Comparison of ENCODE assay signal across 30 cellular contexts in the genomic region with DNA sequence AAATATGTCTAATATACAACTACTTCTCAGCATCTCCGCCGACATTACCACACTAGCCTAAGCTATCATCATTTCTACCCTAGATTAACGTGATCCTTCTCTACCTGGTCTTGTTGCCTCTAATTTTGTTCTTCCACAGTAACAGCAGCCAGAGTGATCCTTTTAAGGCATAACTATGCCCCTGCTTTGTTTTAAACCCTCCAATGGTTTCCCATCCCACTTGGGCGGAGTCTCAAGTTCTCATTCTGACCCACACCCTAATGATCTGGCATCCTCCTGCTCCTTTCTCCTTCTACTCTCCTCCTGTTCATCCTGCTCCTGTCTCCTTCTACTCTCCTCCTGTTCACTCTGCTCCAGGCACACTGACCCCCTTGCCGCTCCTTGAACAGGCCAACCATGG. TPM values are rescaled to one million over a fixed set of nuclear protein-coding genes. Genes with fewer than 3 reads are reported as not detected.
"Had no signal": no experiment of that assay in that cellular context is flagged by ENCODE, and none has a peak within 500 bp of the region (broad histone marks: within the 10 kb centered on the region; RNA-seq: fewer than 3 reads in every experiment).

No MANE protein-coding gene starts in this region.

- FAIRE-seq: colon, endothelial cell of umbilical vein, pancreas had no signal

- H3K4me2 ChIP-seq: hepatocyte had no signal

- H3K27ac Mint-ChIP-seq: activated naive CD8-positive, alpha-beta T cell treated with anti-CD3 and anti-CD28 coated beads for 36 hours; activated T-cell treated with anti-CD3 and anti-CD28 coated beads, Interleukin-2, amount 50 U/mL, for 24 hours; effector memory CD8-positive, alpha-beta T cell; immature natural killer cell; natural killer cell treated with Interleukin-12 subunit alpha and Interleukin-12 subunit beta and Interleukin-15 and Interleukin-18, amount 100 ng/mL, for 72 hours; T-helper 2 cell treated with Interferon-gamma antibody and Interleukin-4, amounts not matched to agents 5 μg/mL and 100 μg/mL, for 36 hours had no signal

- H3K4me3 ChIP-seq: breast epithelium, hepatocyte, left lung, lung, pancreas, psoas muscle, right atrium auricular region, vagina had no signal

- H3K9me3 ChIP-seq: breast epithelium, left lung, neutrophil, pancreas, psoas muscle, right atrium auricular region, vagina had no signal

- H3K4me1 ChIP-seq: breast epithelium, left lung, pancreas, right atrium auricular region, vagina had no signal

- H3K27me3 Mint-ChIP-seq: activated naive CD8-positive, alpha-beta T cell treated with anti-CD3 and anti-CD28 coated beads for 36 hours; activated T-cell treated with anti-CD3 and anti-CD28 coated beads, Interleukin-2, amount 50 U/mL, for 24 hours; central memory CD8-positive, alpha-beta T cell had no signal

- H3K36me3 ChIP-seq: breast epithelium, left lung, neutrophil, pancreas, right atrium auricular region, vagina had no signal

- H3K4me3 Mint-ChIP-seq: activated naive CD8-positive, alpha-beta T cell treated with anti-CD3 and anti-CD28 coated beads for 36 hours; activated T-cell treated with anti-CD3 and anti-CD28 coated beads, Interleukin-2, amount 50 U/mL, for 24 hours; central memory CD8-positive, alpha-beta T cell; effector memory CD8-positive, alpha-beta T cell; immature natural killer cell; natural killer cell treated with Interleukin-12 subunit alpha and Interleukin-12 subunit beta and Interleukin-15 and Interleukin-18, amount 100 ng/mL, for 72 hours; T-helper 2 cell treated with Interferon-gamma antibody and Interleukin-4, amounts not matched to agents 5 μg/mL and 100 μg/mL, for 36 hours had no signal

- DNase-seq: activated CD4-positive, alpha-beta T cell treated with anti-CD3 and anti-CD28 coated beads for 1 hour; activated CD8-positive, alpha-beta memory T cell treated with anti-CD3 and anti-CD28 coated beads for 24 hours; activated CD8-positive, alpha-beta memory T cell treated with anti-CD3 and anti-CD28 coated beads, Interleukin-2, amount 50 U/mL, for 4 hours; activated naive CD4-positive, alpha-beta T cell treated with Interleukin-2 at 50 U/mL for 16 hours; activated naive CD8-positive, alpha-beta T cell treated with anti-CD3 and anti-CD28 coated beads for 36 hours; activated T-cell treated with anti-CD3 and anti-CD28 coated beads, Interleukin-2, amount 50 U/mL, for 24 hours; effector memory CD8-positive, alpha-beta T cell; foreskin melanocyte; immature natural killer cell; kidney glomerular epithelial cell; left lung; pancreas; psoas muscle; stimulated activated CD4-positive, alpha-beta T cell treated with anti-CD3 and anti-CD28 coated beads, Interleukin-1b, Interleukin-23, amount 100 ng/mL, for 48 hours; trophoblast cell had no signal

- H3K27me3 ChIP-seq: breast epithelium, hepatocyte, left lung, pancreas, right atrium auricular region, vagina had no signal

- H2AFZ ChIP-seq: hepatocyte had no signal

- H3K36me3 Mint-ChIP-seq: activated naive CD8-positive, alpha-beta T cell treated with anti-CD3 and anti-CD28 coated beads for 36 hours; immature natural killer cell; natural killer cell treated with Interleukin-12 subunit alpha and Interleukin-12 subunit beta and Interleukin-15 and Interleukin-18, amount 100 ng/mL, for 72 hours had no signal

- ATAC-seq: effector memory CD8-positive, alpha-beta T cell; esophagus mucosa; left lung; natural killer cell treated with Interleukin-12 subunit alpha and Interleukin-12 subunit beta and Interleukin-15 and Interleukin-18, amount 100 ng/mL, for 72 hours; pancreas; psoas muscle had no signal

- H3K9me3 Mint-ChIP-seq: activated naive CD8-positive, alpha-beta T cell treated with anti-CD3 and anti-CD28 coated beads for 36 hours; central memory CD8-positive, alpha-beta T cell; effector memory CD8-positive, alpha-beta T cell; immature natural killer cell; natural killer cell treated with Interleukin-12 subunit alpha and Interleukin-12 subunit beta and Interleukin-15 and Interleukin-18, amount 100 ng/mL, for 72 hours; T-helper 2 cell treated with Interferon-gamma antibody and Interleukin-4, amounts not matched to agents 5 μg/mL and 100 μg/mL, for 36 hours had no signal

- H3K79me2 ChIP-seq: hepatocyte had no signal

- H3K27ac ChIP-seq: breast epithelium, hepatocyte, left lung, neutrophil, pancreas, psoas muscle, right atrium auricular region, vagina, VCaP had no signal

RNA-seq across cellular contexts. Expression of a gene that starts 31.9 kb away (rescaled TPM):
- total RNA-seq: dermis microvascular lymphatic vessel endothelial cell, endothelial cell of umbilical vein, skeletal muscle tissue, vagina had no signal
- polyA plus RNA-seq: endothelial cell of umbilical vein had no signal
